In genomic region chr20:57400821-57401564, GRCh38 we compare ENCODE assay signal across 14 cellular contexts. TPM values are rescaled to one million over a fixed set of nuclear protein-coding genes. Genes with fewer than 3 reads are reported as not detected.
A peak's percentile ranks its signal among the peaks of the same experiment; 100 is the strongest.
DNase-seq lines count a peak whose midpoint lies in the region; ATAC-seq, FAIRE-seq and TF ChIP-seq lines count a peak whose summit lies in the region.
"Had no signal": no experiment of that assay in that cellular context is flagged by ENCODE, and none has a peak within 500 bp of the region (broad histone marks: within the 10 kb centered on the region; RNA-seq: fewer than 3 reads in every experiment).

No MANE protein-coding gene starts in this region.

- no peaks in the 10 kb centered on the region for H3K9me3 ChIP-seq in ovary
- H3K9me3 ChIP-seq: thoracic aorta had no signal

- no peak for TF ChIP-seq CTCF in ovary (IDR thresholded peaks at IDR 0.05)

- no peaks in the 10 kb centered on the region for H3K27me3 Mint-ChIP-seq in activated naive CD8-positive, alpha-beta T cell

- TF ChIP-seq EP300 in ovary (IDR thresholded peaks at IDR 0.05): no peak

- no peaks in the 10 kb centered on the region for H3K27me3 ChIP-seq in ovary

- H3K27ac Mint-ChIP-seq in activated naive CD8-positive, alpha-beta T cell: peak overlapping the region; percentile 99

- peaks cover 8% of the 10 kb centered on the region for H3K36me3 Mint-ChIP-seq in activated naive CD8-positive, alpha-beta T cell

- peak overlapping the region; percentile 88 for H3K4me3 Mint-ChIP-seq in activated naive CD8-positive, alpha-beta T cell

- no peak for FAIRE-seq in GM19239 (lab: Jason Lieb, UNC)

- POLR2A ChIA-PET in HEK293T (lab: Yijun Ruan, JAX): interaction anchor here (1.6 kb wide), 1 partner anchor 11 kb away, joined by 5 read pairs; no protein-coding TSS in a partner anchor

- DNase-seq in NCI-H1417 (lab: John Stamatoyannopoulos, UW) (peak in 2 of 3 experiments; percentile 76 to 77), NCI-H1417 treated with DMSO at 0.1 percent for 48 hours (lab: John Stamatoyannopoulos, UW) (no peak), ovary (peak in 3 of 5 donors; percentile 27 to 38 (median 32)), HEK293T (ENCODE audit: extremely low spot score) (no peak), GM19239 (ENCODE audit: insufficient read length, low spot score) (no peak), pons (ENCODE audit: low spot score) (no peak)
- DNase-seq: KBM-7; SHP77 treated with DMSO at 0.1 percent for 48 hours; stimulated activated CD4-positive, alpha-beta T cell treated with anti-CD3 and anti-CD28 coated beads, Interleukin-12 subunit alpha, Interleukin-12 subunit beta, amount 100 ng/mL, for 4 hours had no signal

- WGBS in ovary, 3 donors: 82 to 94% (median 87%) methylated on average over 21 of the region's 21 CpGs

- H3K4me1 ChIP-seq in ovary (ENCODE audit: insufficient read depth): peaks cover 31% of the 10 kb centered on the region

- intact Hi-C loops in ovary (cut with DNase I): loop anchor here in 1 of 4 donors (5.0 kb wide), 1 partner anchor 41 kb away; no protein-coding TSS in a partner anchor

- no peaks in the 10 kb centered on the region for H3K9me3 Mint-ChIP-seq in activated naive CD8-positive, alpha-beta T cell (ENCODE audit: low read depth)

- no peak overlapping the region for H3K4me3 ChIP-seq in ovary
- H3K4me3 ChIP-seq: thoracic aorta had no signal

- H3K36me3 ChIP-seq in ovary: no peaks in the 10 kb centered on the region

- H3K4me1 Mint-ChIP-seq in activated naive CD8-positive, alpha-beta T cell (ENCODE audit: low read depth): peaks cover 79% of the 10 kb centered on the region

- H3K27ac ChIP-seq in ovary: no peak overlapping the region
- H3K27ac ChIP-seq: 22Rv1, thoracic aorta had no signal

- no peak for TF ChIP-seq POLR2A in ovary (IDR thresholded peaks at IDR 0.05)

- CTCF ChIA-PET in HEK293T (lab: Yijun Ruan, JAX): no interaction called here

- peak; percentile 31 for ATAC-seq in HG02798 (IDR thresholded peaks at IDR 0.05; ENCODE audit: poor library complexity, unreplicated experiment)
- ATAC-seq: HCT116 had no signal

TF ChIP-seq in HEK293T, 16 proteins besides CTCF, POLR2A, EP300 and RAD21:
- no peak for TF ChIP-seq LEF1 (IDR thresholded peaks at IDR 0.05; ENCODE audit: borderline replicate concordance)
- TF ChIP-seq FOXM1 (IDR thresholded peaks at IDR 0.05; ENCODE audit: borderline replicate concordance): no peak
- TF ChIP-seq ARNT (IDR thresholded peaks at IDR 0.05): no peak

RNA-seq across cellular contexts. Expression of gene RBM38, which starts 9.8 kb away (rescaled TPM):
- total RNA-seq in ovary: 10 to 100 TPM; 20.0 to 77.6 (median 39.3) TPM
- 10 to 100 TPM in 1 of 2 donors, 1 to 10 TPM in 1; 6.3 to 36.6 TPM for polyA plus RNA-seq in ovary

RNA-seq across cellular contexts. Expression of gene RAE1, which starts 49.9 kb away (rescaled TPM):
- 10 to 100 TPM; 13.9 to 24.0 (median 19.0) TPM for total RNA-seq in ovary
- polyA plus RNA-seq in ovary: 10 to 100 TPM; 20.4 to 46.1 TPM

Comparison
In these comparisons a context has a peak if more than half of its experiments do, and no peak if none do; other contexts are left out.
1. DNase-seq: peak in NCI-H1417 (2 of 3) and ovary (3 of 5); none in NCI-H1417 treated with DMSO at 0.1 percent for 48 hours (single experiment), HEK293T (single experiment), GM19239 (single experiment) and pons (single experiment).